Comparison of ENCODE assay signal across 16 cellular contexts in the genomic region with DNA sequence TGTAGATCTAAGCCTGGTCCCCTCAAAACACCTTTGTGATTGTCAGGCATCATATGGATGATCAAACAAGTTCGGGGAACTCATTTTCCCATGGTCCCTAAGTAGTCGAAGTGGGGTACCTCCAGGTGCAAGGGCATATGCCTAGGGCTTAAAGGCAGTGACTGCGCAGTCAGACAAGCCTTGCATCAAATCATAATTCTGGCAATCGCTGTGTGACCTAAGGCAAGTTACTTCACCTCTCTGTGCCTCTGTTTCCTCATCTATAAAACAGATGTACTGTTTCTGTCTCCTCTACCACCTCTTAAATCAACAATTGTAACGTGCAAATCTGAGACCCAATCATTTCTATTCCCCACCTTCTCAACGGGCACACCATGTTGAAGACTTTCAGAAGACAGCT. TPM values are rescaled to one million over a fixed set of nuclear protein-coding genes. Genes with fewer than 3 reads are reported as not detected.
DNase-seq lines count a peak whose midpoint lies in the region; ATAC-seq, FAIRE-seq and TF ChIP-seq lines count a peak whose summit lies in the region.
"Had no signal": no experiment of that assay in that cellular context is flagged by ENCODE, and none has a peak within 500 bp of the region (broad histone marks: within the 10 kb centered on the region; RNA-seq: fewer than 3 reads in every experiment).

No MANE protein-coding gene starts in this region.

- peak overlapping the region; percentile 7 for H3K4me3 Mint-ChIP-seq in stimulated activated naive CD8-positive, alpha-beta T cell treated with anti-CD3 and anti-CD28 coated beads, Interleukin-15, Interleukin-2, amounts not matched to agents 100 ng/mL and 50 ng/mL, for 24 hours
- H3K4me3 Mint-ChIP-seq: CD8-positive, alpha-beta T cell had no signal

- H3K27ac ChIP-seq in Panc1 (ENCODE audit: low read length) (0 out of 2 replicates have a peak overlapping the region, but pooled peaks have one; percentile 36), endothelial cell of umbilical vein (ENCODE audit: insufficient read depth, low read depth, low read length) (no peak overlapping the region), coronary artery (no peak overlapping the region)

- H3K79me2 ChIP-seq in endothelial cell of umbilical vein (ENCODE audit: control insufficient read depth, insufficient read depth, low read length): peaks cover 11% of the 10 kb centered on the region

- intact Hi-C loops in Panc1 (cut with micrococcal nuclease; ENCODE audit: unreplicated experiment) (loop anchor here (5.0 kb wide), 1 partner anchor 86 kb away; a partner anchor contains a TSS), endothelial cell of umbilical vein (cut with micrococcal nuclease) (loop anchor here (5.0 kb wide), 1 partner anchor 124 kb away; no protein-coding TSS in a partner anchor)

- no peak for TF ChIP-seq POLR2A in endothelial cell of umbilical vein (IDR thresholded peaks at IDR 0.05; ENCODE audit: low read depth, low read length)

- peaks cover 9% of the 10 kb centered on the region for H3K4me1 Mint-ChIP-seq in stimulated activated naive CD8-positive, alpha-beta T cell treated with anti-CD3 and anti-CD28 coated beads, Interleukin-15, Interleukin-2, amounts not matched to agents 100 ng/mL and 50 ng/mL, for 24 hours (ENCODE audit: low read depth)

- no peaks in the 10 kb centered on the region for H3K36me3 Mint-ChIP-seq in stimulated activated naive CD8-positive, alpha-beta T cell treated with anti-CD3 and anti-CD28 coated beads, Interleukin-15, Interleukin-2, amounts not matched to agents 100 ng/mL and 50 ng/mL, for 24 hours (ENCODE audit: low read depth)
- H3K36me3 Mint-ChIP-seq: CD8-positive, alpha-beta T cell had no signal

- in situ Hi-C loops in Panc1 (cut with HindIII; ENCODE audit: low pct_unique_long_range_greater_than_20kb, low sequenced_read_pairs): no loop called here

- no peak overlapping the region for H2AFZ ChIP-seq in endothelial cell of umbilical vein (ENCODE audit: low read depth, low read length)

- no peak for ATAC-seq in stimulated activated naive CD8-positive, alpha-beta T cell treated with anti-CD3 and anti-CD28 coated beads, Interleukin-15, Interleukin-2, amounts not matched to agents 100 U/mL and 50 U/mL, for 24 hours
- no peak for ATAC-seq in Panc1
- ATAC-seq: CD8-positive, alpha-beta T cell had no signal

- dilution Hi-C loops in endothelial cell of umbilical vein (cut with MboI; ENCODE audit: extremely low pct_ligation_motif_present, low sequenced_read_pairs): no loop called here

- H3K4me1 ChIP-seq in Panc1 (ENCODE audit: control insufficient read depth, insufficient read depth, low read length): peaks cover 12% of the 10 kb centered on the region
- peaks cover 7% of the 10 kb centered on the region for H3K4me1 ChIP-seq in endothelial cell of umbilical vein (ENCODE audit: control insufficient read depth, extremely low read depth, insufficient read depth, low read length)
- H3K4me1 ChIP-seq: BE2C had no signal

- BruUV-seq in Panc1 (replicated peaks; lab: Mats Ljungman, UMichigan): no TSS peak
- no TSS peak for BruUV-seq in endothelial cell of umbilical vein (replicated peaks; lab: Mats Ljungman, UMichigan)

- H3K4me2 ChIP-seq in endothelial cell of umbilical vein (ENCODE audit: insufficient read depth, low read length): no peak overlapping the region

- no peaks in the 10 kb centered on the region for H3K9me3 Mint-ChIP-seq in stimulated activated naive CD8-positive, alpha-beta T cell treated with anti-CD3 and anti-CD28 coated beads, Interleukin-15, Interleukin-2, amounts not matched to agents 100 ng/mL and 50 ng/mL, for 24 hours
- H3K9me3 Mint-ChIP-seq: CD8-positive, alpha-beta T cell had no signal

- H3K36me3 ChIP-seq in Panc1 (ENCODE audit: control insufficient read depth, insufficient read depth, low read length) (no peaks in the 10 kb centered on the region), endothelial cell of umbilical vein (ENCODE audit: control insufficient read depth in 2 of 2, extremely low read depth in 1 of 2, insufficient read depth in 2 of 2, low read length in 2 of 2) (no peaks in the 10 kb centered on the region), H7 (replicated peaks; ENCODE audit: control insufficient read depth, insufficient read depth, low read length) (no peaks in the 10 kb centered on the region; the same call in none of the 2 replicates)
- H3K36me3 ChIP-seq: BE2C had no signal

- CTCF ChIA-PET in Panc1 (lab: Charles Lee) (no interaction called here), endothelial cell of umbilical vein (lab: Charles Lee) (no interaction called here)

- POLR2A ChIA-PET in Panc1 (lab: Charles Lee) (no interaction called here), endothelial cell of umbilical vein (lab: Charles Lee) (no interaction called here)

- H3K27me3 ChIP-seq in Panc1 (ENCODE audit: control insufficient read depth, insufficient read depth, low read length) (no peaks in the 10 kb centered on the region), endothelial cell of umbilical vein (ENCODE audit: control insufficient read depth in 2 of 2, insufficient read depth in 2 of 2, low read length in 2 of 2) (no peaks in the 10 kb centered on the region), H7 (ENCODE audit: control insufficient read depth, insufficient read depth, low read length) (no peaks in the 10 kb centered on the region)
- H3K27me3 ChIP-seq: BE2C had no signal

- H3K9me3 ChIP-seq in Panc1 (ENCODE audit: control insufficient read depth, insufficient read depth, low read depth, low read length): no peaks in the 10 kb centered on the region
- no peaks in the 10 kb centered on the region for H3K9me3 ChIP-seq in endothelial cell of umbilical vein (replicated peaks; ENCODE audit: control insufficient read depth, insufficient read depth, low read length)
- H3K9me3 ChIP-seq: BE2C had no signal

- TF ChIP-seq CTCF in Panc1 (IDR thresholded peaks at IDR 0.05) (no peak), endothelial cell of umbilical vein (IDR thresholded peaks at IDR 0.05; ENCODE audit: extremely low read depth in 1 of 2, insufficient read depth in 1 of 2, low read depth in 1 of 2, low read length in 2 of 2) (no peak), coronary artery (IDR thresholded peaks at IDR 0.05) (no peak)

- DNase-seq in stimulated activated naive CD8-positive, alpha-beta T cell treated with anti-CD3 and anti-CD28 coated beads, Interleukin-15, Interleukin-2, amounts not matched to agents 100 U/mL and 50 U/mL, for 24 hours: no peak
- DNase-seq in Panc1 (ENCODE audit: low read depth, low spot score) (no peak), endothelial cell of umbilical vein (ENCODE audit: low read depth, low spot score) (no peak), coronary artery (ENCODE audit: low spot score) (no peak), H7 (no peak)
- DNase-seq in activated CD4-positive, CD25-positive, alpha-beta regulatory T cell (lab: John Stamatoyannopoulos, UW): no peak
- DNase-seq: BE2C; CD8-positive, alpha-beta T cell; GF-D8; NCI-H1105 treated with DMSO at 0.1 percent for 48 hours; NCI-H187 treated with DMSO at 0.1 percent for 48 hours; NCI-H446; NCI-H774; SIG-M5 had no signal

- no peaks in the 10 kb centered on the region for H4K20me1 ChIP-seq in endothelial cell of umbilical vein (replicated peaks; ENCODE audit: control insufficient read depth, extremely low read depth, insufficient read depth, low read length)

- H3K27ac Mint-ChIP-seq in stimulated activated naive CD8-positive, alpha-beta T cell treated with anti-CD3 and anti-CD28 coated beads, Interleukin-15, Interleukin-2, amounts not matched to agents 100 ng/mL and 50 ng/mL, for 24 hours: no peak overlapping the region
- H3K27ac Mint-ChIP-seq: CD8-positive, alpha-beta T cell had no signal

- no peak overlapping the region for H3K9ac ChIP-seq in endothelial cell of umbilical vein (replicated peaks; ENCODE audit: extremely low read depth, insufficient read depth, low read length)

- peak; percentile 26 for FAIRE-seq in endothelial cell of umbilical vein (lab: Jason Lieb, UNC)
- FAIRE-seq: D721Med had no signal

- H3K4me3 ChIP-seq in Panc1 (ENCODE audit: low read depth in 2 of 2, low read length in 2 of 2): peak overlapping the region in 1 of 2 experiments; percentile 81; a peak in 2 of 4 replicates
- H3K4me3 ChIP-seq in endothelial cell of umbilical vein (replicated peaks in 1 of 3; ENCODE audit: insufficient read depth in 1 of 3, low read depth in 1 of 3, low read length in 3 of 3): no peak overlapping the region
- no peak overlapping the region for H3K4me3 ChIP-seq in coronary artery
- H3K4me3 ChIP-seq in H7 (ENCODE audit: insufficient read depth, low read depth, low read length): no peak overlapping the region

- H3K9me1 ChIP-seq in endothelial cell of umbilical vein (replicated peaks; ENCODE audit: control insufficient read depth, extremely low read depth, insufficient read depth, low read length): no peaks in the 10 kb centered on the region

- peaks cover 3% of the 10 kb centered on the region for H3K27me3 Mint-ChIP-seq in stimulated activated naive CD8-positive, alpha-beta T cell treated with anti-CD3 and anti-CD28 coated beads, Interleukin-15, Interleukin-2, amounts not matched to agents 100 ng/mL and 50 ng/mL, for 24 hours

TF ChIP-seq in endothelial cell of umbilical vein, 7 proteins besides CTCF, POLR2A, EP300 and RAD21 (continues in another document):
- no peak for TF ChIP-seq POLR2AphosphoS5 (IDR thresholded peaks at IDR 0.05; ENCODE audit: insufficient read depth, low read depth, low read length)
- no peak for TF ChIP-seq EZH2 (IDR thresholded peaks at IDR 0.05; ENCODE audit: borderline replicate concordance, low read depth, low read length, severe bottlenecking)
- no peak for TF ChIP-seq GATA2 (IDR thresholded peaks at IDR 0.05; ENCODE audit: insufficient read depth, insufficient read length, low read depth, low read length)
- TF ChIP-seq, protein P1, sequence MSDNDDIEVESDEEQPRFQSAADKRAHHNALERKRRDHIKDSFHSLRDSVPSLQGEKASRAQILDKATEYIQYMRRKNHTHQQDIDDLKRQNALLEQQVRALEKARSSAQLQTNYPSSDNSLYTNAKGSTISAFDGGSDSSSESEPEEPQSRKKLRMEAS (IDR thresholded peaks at IDR 0.05; ENCODE audit: insufficient read depth, insufficient read length): no peak
- TF ChIP-seq FOS (IDR thresholded peaks at IDR 0.05; ENCODE audit: borderline replicate concordance, insufficient read depth, low read length): no peak
- TF ChIP-seq MYC (IDR thresholded peaks at IDR 0.05; ENCODE audit: low read depth, low read length): no peak

RNA-seq across cellular contexts. Expression of a gene that starts 1.8 kb away (rescaled TPM):
- total RNA-seq in Panc1 (2021; ENCODE audit: unreplicated experiment) (156 TPM), endothelial cell of umbilical vein (32.4 and 33.2 TPM in 2 replicates)
- polyA plus RNA-seq in Panc1 (2012; ENCODE audit: insufficient read length): 193 TPM
- 43.4 and 48.4 TPM in 2 replicates for polyA plus RNA-seq in endothelial cell of umbilical vein
- polyA plus RNA-seq in endothelial cell of umbilical vein (2011; cell fraction: cytosol; rRNA removed): 39.5 and 44.7 TPM in 2 replicates
- polyA plus RNA-seq in endothelial cell of umbilical vein (2011; cell fraction: nucleus; rRNA removed): 30.2 and 32.1 TPM in 2 replicates
- 42.0 and 51.3 TPM in 2 replicates for polyA plus RNA-seq in endothelial cell of umbilical vein (2012)
- polyA minus RNA-seq in endothelial cell of umbilical vein: 41.8 and 44.4 TPM in 2 replicates
- polyA minus RNA-seq in endothelial cell of umbilical vein (2011; cell fraction: cytosol; rRNA and poly(A)+ RNA removed): 10.5 TPM
- polyA minus RNA-seq in endothelial cell of umbilical vein (2011; cell fraction: nucleus; rRNA and poly(A)+ RNA removed): 12.8 and 13.1 TPM in 2 replicates
- total RNA-seq in H7 (2014; rRNA removed; shearing (Covaris generic)): 38.1 and 59.3 TPM in 2 replicates
